11 cellular contexts compared by ENCODE assay signal in genomic region chrX:17442898-17443297, GRCh38.
"Had no signal": no experiment of that assay in that cellular context is flagged by ENCODE, and none has a peak within 500 bp of the region (broad histone marks: within the 10 kb centered on the region; RNA-seq: fewer than 3 reads in every experiment).

No MANE protein-coding gene starts in this region.

- H3K4me3 ChIP-seq: gastrocnemius medialis, pancreas had no signal

- H3K9me3 Mint-ChIP-seq: activated CD4-positive, alpha-beta memory T cell treated with anti-CD3 and anti-CD28 coated beads for 36 hours; neural crest cell; stimulated activated naive B cell treated with anti-CD40 and anti-IgM and Interleukin-4, amounts not matched to agents 10 μg/mL and 1 μg/mL and 100 μg/mL, for 72 hours; type B pancreatic cell had no signal

- H3K27ac Mint-ChIP-seq: activated CD4-positive, alpha-beta memory T cell treated with anti-CD3 and anti-CD28 coated beads for 36 hours; activated naive CD8-positive, alpha-beta T cell; stimulated activated naive B cell treated with anti-CD40 and anti-IgM and Interleukin-4, amounts not matched to agents 10 μg/mL and 1 μg/mL and 100 μg/mL, for 72 hours; type B pancreatic cell had no signal

- H3K27me3 Mint-ChIP-seq: activated CD4-positive, alpha-beta memory T cell treated with anti-CD3 and anti-CD28 coated beads for 36 hours; activated naive CD8-positive, alpha-beta T cell; stimulated activated naive B cell treated with anti-CD40 and anti-IgM and Interleukin-4, amounts not matched to agents 10 μg/mL and 1 μg/mL and 100 μg/mL, for 72 hours; type B pancreatic cell had no signal

- H3K4me3 Mint-ChIP-seq: activated CD4-positive, alpha-beta memory T cell treated with anti-CD3 and anti-CD28 coated beads for 36 hours; activated naive CD8-positive, alpha-beta T cell; neural crest cell; stimulated activated naive B cell treated with anti-CD40 and anti-IgM and Interleukin-4, amounts not matched to agents 10 μg/mL and 1 μg/mL and 100 μg/mL, for 72 hours; type B pancreatic cell had no signal

- H3K36me3 Mint-ChIP-seq: activated CD4-positive, alpha-beta memory T cell treated with anti-CD3 and anti-CD28 coated beads for 36 hours; activated naive CD8-positive, alpha-beta T cell; stimulated activated naive B cell treated with anti-CD40 and anti-IgM and Interleukin-4, amounts not matched to agents 10 μg/mL and 1 μg/mL and 100 μg/mL, for 72 hours; type B pancreatic cell had no signal

- H3K36me3 ChIP-seq: gastrocnemius medialis, pancreas had no signal

- ATAC-seq: gastrocnemius medialis; pancreas; stimulated activated naive B cell treated with anti-CD40 and anti-IgM and Interleukin-4, amounts not matched to agents 10 μg/mL and 1 μg/mL and 100 μg/mL, for 72 hours had no signal

- H3K9me3 ChIP-seq: gastrocnemius medialis, pancreas had no signal

- H3K4me1 ChIP-seq: gastrocnemius medialis had no signal

- DNase-seq: activated CD4-positive, alpha-beta T cell treated with anti-CD3 and anti-CD28 coated beads for 1 hour; activated gamma-delta T cell; activated T-cell treated with anti-CD3 and anti-CD28 coated beads, Interleukin-2, amount 50 U/mL, for 48 hours; gastrocnemius medialis; pancreas; stimulated activated CD4-positive, alpha-beta T cell treated with anti-CD3 and anti-CD28 coated beads, Interleukin-1b, Interleukin-23, amount 100 ng/mL, for 48 hours; stimulated activated naive B cell treated with anti-CD40 and anti-IgM and Interleukin-4, amounts not matched to agents 10 μg/mL and 1 μg/mL and 100 μg/mL, for 72 hours had no signal

- H3K4me1 Mint-ChIP-seq: stimulated activated naive B cell treated with anti-CD40 and anti-IgM and Interleukin-4, amounts not matched to agents 10 μg/mL and 1 μg/mL and 100 μg/mL, for 72 hours had no signal
